18 cellular contexts compared by ENCODE assay signal in genomic region chr7:79524048-79524447, GRCh38.
DNase-seq lines count a peak whose midpoint lies in the region; ATAC-seq and TF ChIP-seq lines count a peak whose summit lies in the region.
"Had no signal": no experiment of that assay in that cellular context is flagged by ENCODE, and none has a peak within 500 bp of the region (broad histone marks: within the 10 kb centered on the region; RNA-seq: fewer than 3 reads in every experiment).

No MANE protein-coding gene starts in this region.

- H3K27me3 Mint-ChIP-seq in chondrocyte (ENCODE audit: low read depth) (no peaks in the 10 kb centered on the region), osteocyte (ENCODE audit: unreplicated experiment) (no peaks in the 10 kb centered on the region)
- H3K27me3 Mint-ChIP-seq in stimulated activated naive CD8-positive, alpha-beta T cell treated with anti-CD3 and anti-CD28 coated beads, Interleukin-15, amount 100 ng/mL, for 72 hours: peaks cover 8% of the 10 kb centered on the region
- H3K27me3 Mint-ChIP-seq: CD4-positive, CD25-positive, alpha-beta regulatory T cell; CD8-positive, alpha-beta memory T cell had no signal

- H3K4me3 Mint-ChIP-seq in chondrocyte (ENCODE audit: unreplicated experiment) (no peak overlapping the region), osteocyte (ENCODE audit: unreplicated experiment) (no peak overlapping the region)
- no peak overlapping the region for H3K4me3 Mint-ChIP-seq in stimulated activated naive CD8-positive, alpha-beta T cell treated with anti-CD3 and anti-CD28 coated beads, Interleukin-15, amount 100 ng/mL, for 72 hours
- H3K4me3 Mint-ChIP-seq: CD4-positive, CD25-positive, alpha-beta regulatory T cell; CD8-positive, alpha-beta memory T cell had no signal

- no peak for TF ChIP-seq POLR2A in uterus (IDR thresholded peaks at IDR 0.05)

- peak overlapping the region; percentile 74 for H3K27ac Mint-ChIP-seq in chondrocyte (ENCODE audit: unreplicated experiment)
- H3K27ac Mint-ChIP-seq in osteocyte (ENCODE audit: unreplicated experiment): peak overlapping the region; percentile 19
- no peak overlapping the region for H3K27ac Mint-ChIP-seq in stimulated activated naive CD8-positive, alpha-beta T cell treated with anti-CD3 and anti-CD28 coated beads, Interleukin-15, amount 100 ng/mL, for 72 hours
- H3K27ac Mint-ChIP-seq: CD4-positive, CD25-positive, alpha-beta regulatory T cell; CD8-positive, alpha-beta memory T cell had no signal

- H3K4me1 Mint-ChIP-seq in chondrocyte (ENCODE audit: low read depth) (peaks cover 12% of the 10 kb centered on the region), osteocyte (ENCODE audit: unreplicated experiment) (peaks cover 22% of the 10 kb centered on the region)
- H3K4me1 Mint-ChIP-seq in stimulated activated naive CD8-positive, alpha-beta T cell treated with anti-CD3 and anti-CD28 coated beads, Interleukin-15, amount 100 ng/mL, for 72 hours: peaks cover 7% of the 10 kb centered on the region
- H3K4me1 Mint-ChIP-seq: CD4-positive, CD25-positive, alpha-beta regulatory T cell; CD8-positive, alpha-beta memory T cell had no signal

- H3K36me3 Mint-ChIP-seq in chondrocyte (ENCODE audit: low read depth) (no peaks in the 10 kb centered on the region), osteocyte (ENCODE audit: unreplicated experiment) (no peaks in the 10 kb centered on the region)
- H3K36me3 Mint-ChIP-seq: CD4-positive, CD25-positive, alpha-beta regulatory T cell had no signal

- DNase-seq in chondrocyte (ENCODE audit: low spot score): no peak
- no peak for DNase-seq in osteocyte (ENCODE audit: extremely low spot score, unreplicated experiment)
- no peak for DNase-seq in stimulated activated naive CD8-positive, alpha-beta T cell treated with anti-CD3 and anti-CD28 coated beads, Interleukin-15, amount 100 ng/mL, for 72 hours
- DNase-seq in uterus: no peak
- DNase-seq: ACHN; BE2C; C1 segment of cervical spinal cord; CD4-positive, CD25-positive, alpha-beta regulatory T cell; CD8-positive, alpha-beta memory T cell; COR-L47; DMS 273 treated with DMSO at 0.1 percent for 48 hours; DMS53; DND-41 had no signal

- no peak overlapping the region for H3K27ac ChIP-seq in uterus
- H3K27ac ChIP-seq: HL-60 had no signal

- TF ChIP-seq CTCF in chondrocyte (IDR thresholded peaks at IDR 0.05) (no peak), osteocyte (IDR thresholded peaks at IDR 0.05) (no peak), uterus (IDR thresholded peaks at IDR 0.05) (no peak)

- intact Hi-C loops in uterus (cut with DNase I; ENCODE audit: low total_unique reads): no loop called here

- H3K27me3 ChIP-seq in uterus: no peaks in the 10 kb centered on the region
- H3K27me3 ChIP-seq: BE2C had no signal

- no peaks in the 10 kb centered on the region for H3K9me3 Mint-ChIP-seq in chondrocyte (ENCODE audit: low read depth)
- no peaks in the 10 kb centered on the region for H3K9me3 Mint-ChIP-seq in osteocyte (ENCODE audit: unreplicated experiment)
- H3K9me3 Mint-ChIP-seq in stimulated activated naive CD8-positive, alpha-beta T cell treated with anti-CD3 and anti-CD28 coated beads, Interleukin-15, amount 100 ng/mL, for 72 hours: no peaks in the 10 kb centered on the region

- ATAC-seq in stimulated activated naive CD8-positive, alpha-beta T cell treated with anti-CD3 and anti-CD28 coated beads, Interleukin-15, amount 100 ng/mL, for 72 hours: peak; percentile 35
- ATAC-seq in HG02970 (IDR thresholded peaks at IDR 0.05; ENCODE audit: low FRiP score, unreplicated experiment): no peak
- no peak for ATAC-seq in GM18870 (IDR thresholded peaks at IDR 0.05; ENCODE audit: unreplicated experiment)
- ATAC-seq: GM12878 had no signal

- H3K4me3 ChIP-seq in uterus: no peak overlapping the region
- H3K4me3 ChIP-seq: GM12878, HAP-1 had no signal

- H3K4me1 ChIP-seq in uterus: no peaks in the 10 kb centered on the region

- H3K36me3 ChIP-seq in uterus: no peaks in the 10 kb centered on the region
- H3K36me3 ChIP-seq: BE2C, HAP-1 had no signal

- H3K9me3 ChIP-seq in uterus: no peaks in the 10 kb centered on the region
- H3K9me3 ChIP-seq: BE2C, HAP-1 had no signal

Comparison
In these comparisons a context has a peak if more than half of its experiments do, and no peak if none do; other contexts are left out.
1. H3K27ac Mint-ChIP-seq: peak in chondrocyte (single experiment) and osteocyte (single experiment); none in stimulated activated naive CD8-positive, alpha-beta T cell treated with anti-CD3 and anti-CD28 coated beads, Interleukin-15, amount 100 ng/mL, for 72 hours (0 of 2).